In genomic region chr17:9241371-9241712, GRCh38 we compare ENCODE assay signal across 9 cellular contexts.
DNase-seq lines count a peak whose midpoint lies in the region; ATAC-seq lines count a peak whose summit lies in the region.
"Had no signal": no experiment of that assay in that cellular context is flagged by ENCODE, and none has a peak within 500 bp of the region (broad histone marks: within the 10 kb centered on the region; RNA-seq: fewer than 3 reads in every experiment).

No MANE protein-coding gene starts in this region.

- H3K27ac Mint-ChIP-seq in immature natural killer cell, result peak overlapping the region; percentile 52 to 84 (median 74)

- intact Hi-C loops in sciatic nerve (cut with DNase I), result no loop called here

- H3K4me3 Mint-ChIP-seq in immature natural killer cell, result peak overlapping the region; percentile 39 to 65 (median 60)

- H3K36me3 Mint-ChIP-seq in immature natural killer cell, result no peaks in the 10 kb centered on the region

- H3K4me1 Mint-ChIP-seq in immature natural killer cell, result peaks cover 21 to 27% of the 10 kb centered on the region in 2 donors

- H3K27me3 Mint-ChIP-seq in immature natural killer cell (ENCODE audit: low read depth in 3 of 3), result peaks cover 2 to 8% (median 8%) of the 10 kb centered on the region in 3 donors

- no peaks in the 10 kb centered on the region for H3K9me3 Mint-ChIP-seq in immature natural killer cell

- peak; percentile 12 for DNase-seq in EH (ENCODE audit: low read depth)
- DNase-seq in astrocyte of the hippocampus (ENCODE audit: low read depth, low spot score), result peak; percentile 72
- DNase-seq in immature natural killer cell, result peak in 1 of 3 donors; percentile 20
- DNase-seq in sciatic nerve (ENCODE audit: low spot score), result peak; percentile 74
- no peak for DNase-seq in SIG-M5 (lab: John Stamatoyannopoulos, UW)
- no peak for DNase-seq in COR-L47 (lab: John Stamatoyannopoulos, UW)
- no peak for DNase-seq in SKM-1 treated with dmso at 0.1 percent for 144 hours (lab: John Stamatoyannopoulos, UW; ENCODE audit: unreplicated experiment)
- DNase-seq: activated naive CD4-positive, alpha-beta T cell treated with anti-CD3 and anti-CD28 coated beads, Interleukin-2, amount 50 U/mL, for 16 hours had no signal

- peak; percentile 53 for ATAC-seq in sciatic nerve
- no peak for ATAC-seq in HG03280 (IDR thresholded peaks at IDR 0.05; ENCODE audit: unreplicated experiment)

Comparison
In these comparisons a context has a peak if more than half of its experiments do, and no peak if none do; other contexts are left out.
1. DNase-seq: peak in EH (single experiment), astrocyte of the hippocampus (single experiment) and sciatic nerve (single experiment); none in SIG-M5 (single experiment), COR-L47 (single experiment) and SKM-1 treated with dmso at 0.1 percent for 144 hours (single experiment).